In the genomic region with DNA sequence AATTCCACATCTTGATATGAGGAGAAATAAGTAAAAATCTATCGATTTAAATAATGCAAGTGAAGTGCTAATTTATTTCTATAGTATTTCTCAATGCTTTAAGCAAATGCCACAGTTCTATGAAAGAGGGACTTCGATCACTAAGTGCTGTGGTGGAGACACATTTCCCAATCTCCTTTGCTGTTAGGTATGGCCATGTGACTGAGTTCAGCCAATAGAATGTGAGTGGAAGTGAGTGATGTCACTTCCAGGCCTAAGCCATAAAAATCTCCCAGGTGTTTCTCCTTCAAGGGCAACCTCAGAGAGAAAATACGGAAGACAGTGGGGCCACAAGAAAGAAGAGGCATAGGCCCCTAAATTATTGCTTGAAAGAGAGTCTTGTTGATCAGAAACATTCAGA, we compare ENCODE assay signal across 25 cellular contexts.
DNase-seq lines count a peak whose midpoint lies in the region; ATAC-seq, FAIRE-seq and TF ChIP-seq lines count a peak whose summit lies in the region.
"Had no signal": no experiment of that assay in that cellular context is flagged by ENCODE, and none has a peak within 500 bp of the region (broad histone marks: within the 10 kb centered on the region; RNA-seq: fewer than 3 reads in every experiment).

No MANE protein-coding gene starts in this region.

- 0% methylated on average over 3 of the region's 3 CpGs for WGBS in K562 (ENCODE audit: insufficient coverage, low coverage, missing lambda C conversion rate)

- no peak for FAIRE-seq in K562 (lab: Jason Lieb, UNC)
- FAIRE-seq: A549, GM12892, GM19239, H1 had no signal

- no peak overlapping the region for H3K4me3 Mint-ChIP-seq in activated naive CD4-positive, alpha-beta T cell treated with anti-CD3 and anti-CD28 coated beads, Interleukin-2, amount 10 ng/mL, durations not matched to agents 7 days and 5 days
- H3K4me3 Mint-ChIP-seq: CD14-positive monocyte; CD4-positive, alpha-beta T cell; CD8-positive, alpha-beta memory T cell had no signal

- H3K36me3 ChIP-seq in K562 (ENCODE audit: control insufficient read depth, insufficient read depth, low read length) = no peaks in the 10 kb centered on the region
- H3K36me3 ChIP-seq: BE2C; BLaER1 treated with 17β-estradiol and CSF1 and Interleukin-3, amounts not matched to agents 10 nM and 100 nM had no signal

- no peaks in the 10 kb centered on the region for H3K79me2 ChIP-seq in K562 (ENCODE audit: control insufficient read depth, insufficient read depth, low read length)

- ATAC-seq in K562 = no peak
- ATAC-seq: A549 had no signal

- no peaks in the 10 kb centered on the region for H3K36me3 Mint-ChIP-seq in activated naive CD4-positive, alpha-beta T cell treated with anti-CD3 and anti-CD28 coated beads, Interleukin-2, amount 10 ng/mL, durations not matched to agents 7 days and 5 days
- H3K36me3 Mint-ChIP-seq: CD14-positive monocyte; CD8-positive, alpha-beta memory T cell had no signal

- no TSS peak for BruUV-seq in K562 (replicated peaks; lab: Mats Ljungman, UMichigan)

- no peak overlapping the region for H3K27ac ChIP-seq in K562 (ENCODE audit: extremely low read depth, low read depth, low read length)
- H3K27ac ChIP-seq: A549; BLaER1 treated with 17β-estradiol and CSF1 and Interleukin-3, amounts not matched to agents 10 nM and 100 nM; GM23248 had no signal

- in situ Hi-C loops in K562 (cut with MboI) = no loop called here

- no peaks in the 10 kb centered on the region for H3K4me1 Mint-ChIP-seq in activated naive CD4-positive, alpha-beta T cell treated with anti-CD3 and anti-CD28 coated beads, Interleukin-2, amount 10 ng/mL, durations not matched to agents 7 days and 5 days
- H3K4me1 Mint-ChIP-seq: CD14-positive monocyte; CD8-positive, alpha-beta memory T cell had no signal

- H3K9me1 ChIP-seq in K562 (ENCODE audit: control insufficient read depth, insufficient read depth, low read length) = no peaks in the 10 kb centered on the region

- no peak overlapping the region for H3K4me3 ChIP-seq in K562
- H3K4me3 ChIP-seq: A549; BLaER1 treated with 17β-estradiol and CSF1 and Interleukin-3, amounts not matched to agents 10 nM and 100 nM; GM23248 had no signal

- H3K27ac Mint-ChIP-seq in activated naive CD4-positive, alpha-beta T cell treated with anti-CD3 and anti-CD28 coated beads, Interleukin-2, amount 10 ng/mL, durations not matched to agents 7 days and 5 days = no peak overlapping the region
- H3K27ac Mint-ChIP-seq: CD4-positive, alpha-beta T cell had no signal

- peaks cover 5% of the 10 kb centered on the region for H3K27me3 Mint-ChIP-seq in activated naive CD4-positive, alpha-beta T cell treated with anti-CD3 and anti-CD28 coated beads, Interleukin-2, amount 10 ng/mL, durations not matched to agents 7 days and 5 days

- H2AFZ ChIP-seq in K562 (ENCODE audit: low read depth, low read length) = no peak overlapping the region
- H2AFZ ChIP-seq: GM23248 had no signal

- DNase-seq in NCI-H2171 treated with DMSO at 0.1 percent for 48 hours (lab: John Stamatoyannopoulos, UW) (peak; percentile 31), NCI-H2171 (lab: John Stamatoyannopoulos, UW) (no peak), NAMALWA (ENCODE audit: low spot score) (peak; percentile 24), K562 (ENCODE audit: extremely low read depth in 1 of 4, low spot score in 3 of 4) (no peak), SIG-M5 treated with dmso at 0.1 percent for 504 hours (lab: John Stamatoyannopoulos, UW; ENCODE audit: unreplicated experiment) (no peak)
- no peak for DNase-seq in activated naive CD4-positive, alpha-beta T cell treated with anti-CD3 and anti-CD28 coated beads, Interleukin-2, amount 10 ng/mL, durations not matched to agents 7 days and 5 days
- DNase-seq: 8988T; ACHN; AML-193; BE2C; CD4-positive, alpha-beta T cell; CD8-positive, alpha-beta memory T cell; DMS53; DMS79 treated with DMSO at 0.1 percent for 48 hours; GF-D8; GM23248; H7; HCEC 1CT had no signal

- no peak overlapping the region for H3K4me2 ChIP-seq in K562 (ENCODE audit: insufficient read depth, low read length)
- H3K4me2 ChIP-seq: A549; BLaER1 treated with 17β-estradiol and CSF1 and Interleukin-3, amounts not matched to agents 10 nM and 100 nM had no signal

- POLR2A ChIA-PET in K562 (lab: Yijun Ruan, JAX) = no interaction called here

- no peaks in the 10 kb centered on the region for H4K20me1 ChIP-seq in K562 (replicated peaks; ENCODE audit: control insufficient read depth, insufficient read depth, low read length)
- H4K20me1 ChIP-seq: BLaER1 treated with 17β-estradiol and CSF1 and Interleukin-3, amounts not matched to agents 10 nM and 100 nM had no signal

- no peak for TF ChIP-seq CTCF in K562 (IDR thresholded peaks at IDR 0.05 in 2 of 3, conservative IDR thresholded peaks at IDR 0.05 in 1 of 3; ENCODE audit: insufficient read depth in 2 of 3, low read depth in 1 of 3, low read length in 3 of 3)

- H3K4me1 ChIP-seq in K562 (replicated peaks in 1 of 2; ENCODE audit: control insufficient read depth in 2 of 2, insufficient read depth in 2 of 2, low read length in 2 of 2) = no peaks in the 10 kb centered on the region
- H3K4me1 ChIP-seq: A549; BE2C; BLaER1 treated with 17β-estradiol and CSF1 and Interleukin-3, amounts not matched to agents 10 nM and 100 nM had no signal

- no peaks in the 10 kb centered on the region for H3K9me3 Mint-ChIP-seq in activated naive CD4-positive, alpha-beta T cell treated with anti-CD3 and anti-CD28 coated beads, Interleukin-2, amount 10 ng/mL, durations not matched to agents 7 days and 5 days
- H3K9me3 Mint-ChIP-seq: CD4-positive, alpha-beta T cell; CD8-positive, alpha-beta memory T cell had no signal

- TF ChIP-seq POLR2A in K562 (conservative IDR thresholded peaks at IDR 0.05) = no peak

- H3K9ac ChIP-seq in K562 (ENCODE audit: insufficient read depth in 1 of 2, low read depth in 2 of 2, low read length in 2 of 2) = no peak overlapping the region
- H3K9ac ChIP-seq: BLaER1 treated with 17β-estradiol and CSF1 and Interleukin-3, amounts not matched to agents 10 nM and 100 nM; GM23248 had no signal

- no peak for TF ChIP-seq EP300 in Ishikawa (IDR thresholded peaks at IDR 0.05; ENCODE audit: borderline replicate concordance)
- TF ChIP-seq EP300 in K562 (IDR thresholded peaks at IDR 0.05; ENCODE audit: low read length) = no peak

- TF ChIP-seq RAD21 in Ishikawa (IDR thresholded peaks at IDR 0.05; ENCODE audit: low read depth) = no peak
- TF ChIP-seq RAD21 in K562 (CRISPR knock-in tag; conservative IDR thresholded peaks at IDR 0.05 in 1 of 2, IDR thresholded peaks at IDR 0.05 in 1 of 2) = no peak

- intact Hi-C loops in K562 (cut with micrococcal nuclease) = no loop called here

- no peaks in the 10 kb centered on the region; a peak in 1 of 5 replicates for H3K27me3 ChIP-seq in K562 (ENCODE audit: control insufficient read depth in 2 of 2, insufficient read depth in 2 of 2, low read length in 2 of 2)
- H3K27me3 ChIP-seq: BE2C; BLaER1 treated with 17β-estradiol and CSF1 and Interleukin-3, amounts not matched to agents 10 nM and 100 nM had no signal

- CTCF ChIA-PET in K562 (lab: Yijun Ruan, JAX; ENCODE audit: low intra/inter-chr PET ratio) = no interaction called here
- CTCF ChIA-PET in activated naive CD4-positive, alpha-beta T cell treated with anti-CD3 and anti-CD28 coated beads, Interleukin-2, amount 10 ng/mL, durations not matched to agents 7 days and 5 days (lab: Charles Lee) = no interaction called here

- no peaks in the 10 kb centered on the region for H3K9me3 ChIP-seq in K562 (replicated peaks; ENCODE audit: control insufficient read depth, insufficient read depth, low read depth, low read length)
- H3K9me3 ChIP-seq: A549, BE2C had no signal

TF ChIP-seq in Ishikawa, 13 proteins besides CTCF, POLR2A, EP300 and RAD21:
- no peak for TF ChIP-seq YY1 (IDR thresholded peaks at IDR 0.05; ENCODE audit: low read depth)
- TF ChIP-seq, protein P1, sequence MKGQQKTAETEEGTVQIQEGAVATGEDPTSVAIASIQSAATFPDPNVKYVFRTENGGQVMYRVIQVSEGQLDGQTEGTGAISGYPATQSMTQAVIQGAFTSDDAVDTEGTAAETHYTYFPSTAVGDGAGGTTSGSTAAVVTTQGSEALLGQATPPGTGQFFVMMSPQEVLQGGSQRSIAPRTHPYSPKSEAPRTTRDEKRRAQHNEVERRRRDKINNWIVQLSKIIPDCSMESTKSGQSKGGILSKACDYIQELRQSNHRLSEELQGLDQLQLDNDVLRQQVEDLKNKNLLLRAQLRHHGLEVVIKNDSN (IDR thresholded peaks at IDR 0.05) = peak; percentile 73

TF ChIP-seq in K562, 482 proteins besides CTCF, POLR2A, EP300 and RAD21 (continues in another document):
- TF ChIP-seq, protein P2, sequence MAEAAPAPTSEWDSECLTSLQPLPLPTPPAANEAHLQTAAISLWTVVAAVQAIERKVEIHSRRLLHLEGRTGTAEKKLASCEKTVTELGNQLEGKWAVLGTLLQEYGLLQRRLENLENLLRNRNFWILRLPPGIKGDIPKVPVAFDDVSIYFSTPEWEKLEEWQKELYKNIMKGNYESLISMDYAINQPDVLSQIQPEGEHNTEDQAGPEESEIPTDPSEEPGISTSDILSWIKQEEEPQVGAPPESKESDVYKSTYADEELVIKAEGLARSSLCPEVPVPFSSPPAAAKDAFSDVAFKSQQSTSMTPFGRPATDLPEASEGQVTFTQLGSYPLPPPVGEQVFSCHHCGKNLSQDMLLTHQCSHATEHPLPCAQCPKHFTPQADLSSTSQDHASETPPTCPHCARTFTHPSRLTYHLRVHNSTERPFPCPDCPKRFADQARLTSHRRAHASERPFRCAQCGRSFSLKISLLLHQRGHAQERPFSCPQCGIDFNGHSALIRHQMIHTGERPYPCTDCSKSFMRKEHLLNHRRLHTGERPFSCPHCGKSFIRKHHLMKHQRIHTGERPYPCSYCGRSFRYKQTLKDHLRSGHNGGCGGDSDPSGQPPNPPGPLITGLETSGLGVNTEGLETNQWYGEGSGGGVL (CRISPR knock-in tag; IDR thresholded peaks at IDR 0.05) = no peak
- TF ChIP-seq, protein P3, sequence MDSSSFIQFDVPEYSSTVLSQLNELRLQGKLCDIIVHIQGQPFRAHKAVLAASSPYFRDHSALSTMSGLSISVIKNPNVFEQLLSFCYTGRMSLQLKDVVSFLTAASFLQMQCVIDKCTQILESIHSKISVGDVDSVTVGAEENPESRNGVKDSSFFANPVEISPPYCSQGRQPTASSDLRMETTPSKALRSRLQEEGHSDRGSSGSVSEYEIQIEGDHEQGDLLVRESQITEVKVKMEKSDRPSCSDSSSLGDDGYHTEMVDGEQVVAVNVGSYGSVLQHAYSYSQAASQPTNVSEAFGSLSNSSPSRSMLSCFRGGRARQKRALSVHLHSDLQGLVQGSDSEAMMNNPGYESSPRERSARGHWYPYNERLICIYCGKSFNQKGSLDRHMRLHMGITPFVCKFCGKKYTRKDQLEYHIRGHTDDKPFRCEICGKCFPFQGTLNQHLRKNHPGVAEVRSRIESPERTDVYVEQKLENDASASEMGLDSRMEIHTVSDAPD (CRISPR knock-in tag; IDR thresholded peaks at IDR 0.05) = no peak
- peak; percentile 75 for TF ChIP-seq NFYB (IDR thresholded peaks at IDR 0.05; ENCODE audit: extremely low read depth, insufficient read length)
- TF ChIP-seq MYC (IDR thresholded peaks at IDR 0.05; ENCODE audit: low read depth, low read length) = no peak
- TF ChIP-seq MYC (CRISPR knock-in tag; IDR thresholded peaks at IDR 0.05; ENCODE audit: borderline replicate concordance, low read depth) = no peak
- TF ChIP-seq RCOR1 (IDR thresholded peaks at IDR 0.05; ENCODE audit: borderline replicate concordance in 1 of 2, low read depth in 2 of 2, low read length in 2 of 2) = no peak
- TF ChIP-seq ZNF75A (CRISPR knock-in tag; IDR thresholded peaks at IDR 0.05) = no peak

Comparison
In these comparisons a context has a peak if more than half of its experiments do, and no peak if none do; other contexts are left out.
1. DNase-seq: peak in NCI-H2171 treated with DMSO at 0.1 percent for 48 hours (single experiment) and NAMALWA (single experiment); none in NCI-H2171 (single experiment), K562 (0 of 4), activated naive CD4-positive, alpha-beta T cell treated with anti-CD3 and anti-CD28 coated beads, Interleukin-2, amount 10 ng/mL, durations not matched to agents 7 days and 5 days (single experiment) and SIG-M5 treated with dmso at 0.1 percent for 504 hours (single experiment).